In genomic region chr7:2044311-2044882, GRCh38 we compare ENCODE assay signal across 1 cellular context.
TF ChIP-seq lines count a peak whose summit lies in the region.

No MANE protein-coding gene starts in this region.

TF ChIP-seq in H1, 55 proteins besides CTCF, POLR2A, EP300 and RAD21 (continued from another document):
- no peak for TF ChIP-seq POLR2AphosphoS5 (IDR thresholded peaks at IDR 0.05; ENCODE audit: low read depth, low read length)
- TF ChIP-seq SIX5 (IDR thresholded peaks at IDR 0.05; ENCODE audit: low read depth, low read length): no peak
- TF ChIP-seq MAFK (IDR thresholded peaks at IDR 0.05; ENCODE audit: low read depth, low read length): no peak
- no peak for TF ChIP-seq EZH2 (IDR thresholded peaks at IDR 0.05; ENCODE audit: low read depth, low read length, severe bottlenecking)
- no peak for TF ChIP-seq KDM4A (IDR thresholded peaks at IDR 0.05; ENCODE audit: low read depth, low read length, severe bottlenecking)
- TF ChIP-seq ASH2L (IDR thresholded peaks at IDR 0.05; ENCODE audit: low read length): no peak
- TF ChIP-seq E2F6 (IDR thresholded peaks at IDR 0.05): no peak
- no peak for TF ChIP-seq RFX5 (IDR thresholded peaks at IDR 0.05; ENCODE audit: borderline replicate concordance, low read depth, low read length)
- TF ChIP-seq CHD1 (IDR thresholded peaks at IDR 0.05; ENCODE audit: low read depth, low read length): no peak
- no peak for TF ChIP-seq SP1 (IDR thresholded peaks at IDR 0.05; ENCODE audit: low read depth, low read length)
- TF ChIP-seq JUN (IDR thresholded peaks at IDR 0.05; ENCODE audit: low read depth, low read length): no peak
- no peak for TF ChIP-seq POU5F1 (IDR thresholded peaks at IDR 0.05; ENCODE audit: low read depth, low read length)
- no peak for TF ChIP-seq SIRT6 (IDR thresholded peaks at IDR 0.05; ENCODE audit: low read length)
- no peak for TF ChIP-seq GABPA (IDR thresholded peaks at IDR 0.05; ENCODE audit: borderline replicate concordance, insufficient read depth, low read length)
- no peak for TF ChIP-seq KDM1A (IDR thresholded peaks at IDR 0.05; ENCODE audit: borderline replicate concordance, low read length)
TF ChIP-seq in H1: peak in this region for 0.
